Comparison of ENCODE assay signal across 1 cellular context in the genomic region with DNA sequence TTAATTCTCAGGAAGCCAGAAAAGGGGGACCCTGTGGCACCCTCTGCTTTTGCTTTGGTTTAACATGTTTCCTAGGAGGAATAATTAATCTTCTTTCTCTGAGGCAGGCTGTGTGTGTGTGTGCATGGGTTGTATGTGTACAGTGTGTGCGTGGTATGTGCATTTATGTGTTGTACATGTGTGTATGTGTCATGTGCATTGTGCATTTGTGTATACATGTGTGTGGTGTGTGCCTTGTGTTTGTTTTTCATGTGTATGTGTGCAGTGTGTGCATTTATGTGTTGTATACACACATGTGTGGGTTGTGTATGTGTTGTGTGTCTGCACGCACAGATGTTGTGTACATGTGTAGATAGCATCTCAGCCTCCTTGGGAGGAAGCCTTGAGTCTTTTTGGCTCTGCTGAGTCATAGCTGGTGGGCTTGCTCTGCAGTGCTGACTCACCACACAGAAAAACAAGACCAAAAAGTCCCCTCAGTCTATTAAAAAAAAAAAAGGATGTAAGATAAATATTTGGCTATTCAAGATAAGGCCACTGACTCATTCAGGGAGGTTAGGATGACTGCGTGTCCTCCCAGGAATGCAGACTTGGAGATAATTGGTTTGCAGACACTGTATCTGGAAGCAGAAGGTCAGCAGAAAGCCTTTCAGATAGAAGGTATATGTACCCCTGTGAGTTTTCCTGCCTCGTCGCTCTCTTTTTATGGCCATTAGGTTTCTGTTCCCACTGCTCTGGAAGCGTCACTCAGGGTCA.
A peak's percentile ranks its signal among the peaks of the same experiment; 100 is the strongest.
TF ChIP-seq lines count a peak whose summit lies in the region.

No MANE protein-coding gene starts in this region.

TF ChIP-seq in K562, 482 proteins besides CTCF, POLR2A, EP300 and RAD21 (continued from another document and continues in another):
- TF ChIP-seq, protein P1, sequence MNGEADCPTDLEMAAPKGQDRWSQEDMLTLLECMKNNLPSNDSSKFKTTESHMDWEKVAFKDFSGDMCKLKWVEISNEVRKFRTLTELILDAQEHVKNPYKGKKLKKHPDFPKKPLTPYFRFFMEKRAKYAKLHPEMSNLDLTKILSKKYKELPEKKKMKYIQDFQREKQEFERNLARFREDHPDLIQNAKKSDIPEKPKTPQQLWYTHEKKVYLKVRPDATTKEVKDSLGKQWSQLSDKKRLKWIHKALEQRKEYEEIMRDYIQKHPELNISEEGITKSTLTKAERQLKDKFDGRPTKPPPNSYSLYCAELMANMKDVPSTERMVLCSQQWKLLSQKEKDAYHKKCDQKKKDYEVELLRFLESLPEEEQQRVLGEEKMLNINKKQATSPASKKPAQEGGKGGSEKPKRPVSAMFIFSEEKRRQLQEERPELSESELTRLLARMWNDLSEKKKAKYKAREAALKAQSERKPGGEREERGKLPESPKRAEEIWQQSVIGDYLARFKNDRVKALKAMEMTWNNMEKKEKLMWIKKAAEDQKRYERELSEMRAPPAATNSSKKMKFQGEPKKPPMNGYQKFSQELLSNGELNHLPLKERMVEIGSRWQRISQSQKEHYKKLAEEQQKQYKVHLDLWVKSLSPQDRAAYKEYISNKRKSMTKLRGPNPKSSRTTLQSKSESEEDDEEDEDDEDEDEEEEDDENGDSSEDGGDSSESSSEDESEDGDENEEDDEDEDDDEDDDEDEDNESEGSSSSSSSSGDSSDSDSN (IDR thresholded peaks at IDR 0.05; ENCODE audit: borderline replicate concordance in 1 of 2, low read depth in 2 of 2, low read length in 2 of 2), result 0 out of 4 replicates have a peak, but pooled peaks of 1 of the 2 experiments have one; percentile 34
- no peak for TF ChIP-seq PYGO2 (tag; IDR thresholded peaks at IDR 0.05)
- TF ChIP-seq, protein P2, sequence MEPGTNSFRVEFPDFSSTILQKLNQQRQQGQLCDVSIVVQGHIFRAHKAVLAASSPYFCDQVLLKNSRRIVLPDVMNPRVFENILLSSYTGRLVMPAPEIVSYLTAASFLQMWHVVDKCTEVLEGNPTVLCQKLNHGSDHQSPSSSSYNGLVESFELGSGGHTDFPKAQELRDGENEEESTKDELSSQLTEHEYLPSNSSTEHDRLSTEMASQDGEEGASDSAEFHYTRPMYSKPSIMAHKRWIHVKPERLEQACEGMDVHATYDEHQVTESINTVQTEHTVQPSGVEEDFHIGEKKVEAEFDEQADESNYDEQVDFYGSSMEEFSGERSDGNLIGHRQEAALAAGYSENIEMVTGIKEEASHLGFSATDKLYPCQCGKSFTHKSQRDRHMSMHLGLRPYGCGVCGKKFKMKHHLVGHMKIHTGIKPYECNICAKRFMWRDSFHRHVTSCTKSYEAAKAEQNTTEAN (CRISPR knock-in tag; IDR thresholded peaks at IDR 0.05), result no peak
- peak; percentile 100 for TF ChIP-seq SMARCC2 (IDR thresholded peaks at IDR 0.05; ENCODE audit: low read depth)
- TF ChIP-seq, protein P3, sequence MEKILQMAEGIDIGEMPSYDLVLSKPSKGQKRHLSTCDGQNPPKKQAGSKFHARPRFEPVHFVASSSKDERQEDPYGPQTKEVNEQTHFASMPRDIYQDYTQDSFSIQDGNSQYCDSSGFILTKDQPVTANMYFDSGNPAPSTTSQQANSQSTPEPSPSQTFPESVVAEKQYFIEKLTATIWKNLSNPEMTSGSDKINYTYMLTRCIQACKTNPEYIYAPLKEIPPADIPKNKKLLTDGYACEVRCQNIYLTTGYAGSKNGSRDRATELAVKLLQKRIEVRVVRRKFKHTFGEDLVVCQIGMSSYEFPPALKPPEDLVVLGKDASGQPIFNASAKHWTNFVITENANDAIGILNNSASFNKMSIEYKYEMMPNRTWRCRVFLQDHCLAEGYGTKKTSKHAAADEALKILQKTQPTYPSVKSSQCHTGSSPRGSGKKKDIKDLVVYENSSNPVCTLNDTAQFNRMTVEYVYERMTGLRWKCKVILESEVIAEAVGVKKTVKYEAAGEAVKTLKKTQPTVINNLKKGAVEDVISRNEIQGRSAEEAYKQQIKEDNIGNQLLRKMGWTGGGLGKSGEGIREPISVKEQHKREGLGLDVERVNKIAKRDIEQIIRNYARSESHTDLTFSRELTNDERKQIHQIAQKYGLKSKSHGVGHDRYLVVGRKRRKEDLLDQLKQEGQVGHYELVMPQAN (IDR thresholded peaks at IDR 0.05; ENCODE audit: borderline replicate concordance), result peak; percentile 86
- no peak; the same call in 1 of the 2 replicates for TF ChIP-seq BRD4 (IDR thresholded peaks at IDR 0.05)
- peak; percentile 85 to 92 for TF ChIP-seq FOXA3 (CRISPR knock-in tag; conservative IDR thresholded peaks at IDR 0.05 in 1 of 2, IDR thresholded peaks at IDR 0.05 in 1 of 2)
- TF ChIP-seq, protein P4, sequence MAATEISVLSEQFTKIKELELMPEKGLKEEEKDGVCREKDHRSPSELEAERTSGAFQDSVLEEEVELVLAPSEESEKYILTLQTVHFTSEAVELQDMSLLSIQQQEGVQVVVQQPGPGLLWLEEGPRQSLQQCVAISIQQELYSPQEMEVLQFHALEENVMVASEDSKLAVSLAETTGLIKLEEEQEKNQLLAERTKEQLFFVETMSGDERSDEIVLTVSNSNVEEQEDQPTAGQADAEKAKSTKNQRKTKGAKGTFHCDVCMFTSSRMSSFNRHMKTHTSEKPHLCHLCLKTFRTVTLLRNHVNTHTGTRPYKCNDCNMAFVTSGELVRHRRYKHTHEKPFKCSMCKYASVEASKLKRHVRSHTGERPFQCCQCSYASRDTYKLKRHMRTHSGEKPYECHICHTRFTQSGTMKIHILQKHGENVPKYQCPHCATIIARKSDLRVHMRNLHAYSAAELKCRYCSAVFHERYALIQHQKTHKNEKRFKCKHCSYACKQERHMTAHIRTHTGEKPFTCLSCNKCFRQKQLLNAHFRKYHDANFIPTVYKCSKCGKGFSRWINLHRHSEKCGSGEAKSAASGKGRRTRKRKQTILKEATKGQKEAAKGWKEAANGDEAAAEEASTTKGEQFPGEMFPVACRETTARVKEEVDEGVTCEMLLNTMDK (IDR thresholded peaks at IDR 0.05; ENCODE audit: borderline replicate concordance, insufficient read depth, low read depth, low read length, poor library complexity, severe bottlenecking), result no peak
- peak; percentile 100 for TF ChIP-seq ARID2 (IDR thresholded peaks at IDR 0.05)
- no peak for TF ChIP-seq RBM15 (IDR thresholded peaks at IDR 0.05; ENCODE audit: insufficient read depth, low read length)
- TF ChIP-seq LARP7 (IDR thresholded peaks at IDR 0.05), result peak; percentile 99
- TF ChIP-seq JUN (IDR thresholded peaks at IDR 0.05; ENCODE audit: borderline replicate concordance, low read depth, low read length), result peak; percentile 99
- peak; percentile 96 for TF ChIP-seq JUN (CRISPR knock-in tag; IDR thresholded peaks at IDR 0.05; ENCODE audit: borderline replicate concordance)
- TF ChIP-seq NONO (IDR thresholded peaks at IDR 0.05; ENCODE audit: low read depth in 2 of 2, low read length in 1 of 2), result 0 out of 4 replicates have a peak, but pooled peaks of 1 of the 2 experiments have one; percentile 42
- peak; percentile 66; the same call in 1 of the 2 replicates for TF ChIP-seq STAT5A (IDR thresholded peaks at IDR 0.05; ENCODE audit: borderline replicate concordance, low read length)
- peak; percentile 94 for TF ChIP-seq ZEB2 (IDR thresholded peaks at IDR 0.05)
- peak; percentile 98 for TF ChIP-seq MAFF (IDR thresholded peaks at IDR 0.05; ENCODE audit: low read length)
- TF ChIP-seq, protein P5, sequence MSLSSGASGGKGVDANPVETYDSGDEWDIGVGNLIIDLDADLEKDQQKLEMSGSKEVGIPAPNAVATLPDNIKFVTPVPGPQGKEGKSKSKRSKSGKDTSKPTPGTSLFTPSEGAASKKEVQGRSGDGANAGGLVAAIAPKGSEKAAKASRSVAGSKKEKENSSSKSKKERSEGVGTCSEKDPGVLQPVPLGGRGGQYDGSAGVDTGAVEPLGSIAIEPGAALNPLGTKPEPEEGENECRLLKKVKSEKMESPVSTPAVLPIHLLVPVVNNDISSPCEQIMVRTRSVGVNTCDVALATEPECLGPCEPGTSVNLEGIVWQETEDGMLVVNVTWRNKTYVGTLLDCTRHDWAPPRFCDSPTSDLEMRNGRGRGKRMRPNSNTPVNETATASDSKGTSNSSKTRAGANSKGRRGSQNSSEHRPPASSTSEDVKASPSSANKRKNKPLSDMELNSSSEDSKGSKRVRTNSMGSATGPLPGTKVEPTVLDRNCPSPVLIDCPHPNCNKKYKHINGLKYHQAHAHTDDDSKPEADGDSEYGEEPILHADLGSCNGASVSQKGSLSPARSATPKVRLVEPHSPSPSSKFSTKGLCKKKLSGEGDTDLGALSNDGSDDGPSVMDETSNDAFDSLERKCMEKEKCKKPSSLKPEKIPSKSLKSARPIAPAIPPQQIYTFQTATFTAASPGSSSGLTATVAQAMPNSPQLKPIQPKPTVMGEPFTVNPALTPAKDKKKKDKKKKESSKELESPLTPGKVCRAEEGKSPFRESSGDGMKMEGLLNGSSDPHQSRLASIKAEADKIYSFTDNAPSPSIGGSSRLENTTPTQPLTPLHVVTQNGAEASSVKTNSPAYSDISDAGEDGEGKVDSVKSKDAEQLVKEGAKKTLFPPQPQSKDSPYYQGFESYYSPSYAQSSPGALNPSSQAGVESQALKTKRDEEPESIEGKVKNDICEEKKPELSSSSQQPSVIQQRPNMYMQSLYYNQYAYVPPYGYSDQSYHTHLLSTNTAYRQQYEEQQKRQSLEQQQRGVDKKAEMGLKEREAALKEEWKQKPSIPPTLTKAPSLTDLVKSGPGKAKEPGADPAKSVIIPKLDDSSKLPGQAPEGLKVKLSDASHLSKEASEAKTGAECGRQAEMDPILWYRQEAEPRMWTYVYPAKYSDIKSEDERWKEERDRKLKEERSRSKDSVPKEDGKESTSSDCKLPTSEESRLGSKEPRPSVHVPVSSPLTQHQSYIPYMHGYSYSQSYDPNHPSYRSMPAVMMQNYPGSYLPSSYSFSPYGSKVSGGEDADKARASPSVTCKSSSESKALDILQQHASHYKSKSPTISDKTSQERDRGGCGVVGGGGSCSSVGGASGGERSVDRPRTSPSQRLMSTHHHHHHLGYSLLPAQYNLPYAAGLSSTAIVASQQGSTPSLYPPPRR (CRISPR knock-in tag; IDR thresholded peaks at IDR 0.05; ENCODE audit: borderline replicate concordance), result peak; percentile 88
- TF ChIP-seq FIP1L1 (IDR thresholded peaks at IDR 0.05; ENCODE audit: low read depth, low read length, poor library complexity, severe bottlenecking), result no peak
- TF ChIP-seq, protein P6, sequence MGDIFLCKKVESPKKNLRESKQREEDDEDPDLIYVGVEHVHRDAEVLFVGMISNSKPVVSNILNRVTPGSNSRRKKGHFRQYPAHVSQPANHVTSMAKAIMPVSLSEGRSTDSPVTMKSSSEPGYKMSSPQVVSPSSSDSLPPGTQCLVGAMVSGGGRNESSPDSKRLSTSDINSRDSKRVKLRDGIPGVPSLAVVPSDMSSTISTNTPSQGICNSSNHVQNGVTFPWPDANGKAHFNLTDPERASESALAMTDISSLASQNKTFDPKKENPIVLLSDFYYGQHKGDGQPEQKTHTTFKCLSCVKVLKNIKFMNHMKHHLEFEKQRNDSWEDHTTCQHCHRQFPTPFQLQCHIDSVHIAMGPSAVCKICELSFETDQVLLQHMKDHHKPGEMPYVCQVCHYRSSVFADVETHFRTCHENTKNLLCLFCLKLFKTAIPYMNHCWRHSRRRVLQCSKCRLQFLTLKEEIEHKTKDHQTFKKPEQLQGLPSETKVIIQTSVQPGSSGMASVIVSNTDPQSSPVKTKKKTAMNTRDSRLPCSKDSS (IDR thresholded peaks at IDR 0.05; ENCODE audit: low read depth, partially characterized antibody), result peak; percentile 10
- TF ChIP-seq CREM (IDR thresholded peaks at IDR 0.05; ENCODE audit: low read depth), result peak; percentile 80
- TF ChIP-seq, protein P7, sequence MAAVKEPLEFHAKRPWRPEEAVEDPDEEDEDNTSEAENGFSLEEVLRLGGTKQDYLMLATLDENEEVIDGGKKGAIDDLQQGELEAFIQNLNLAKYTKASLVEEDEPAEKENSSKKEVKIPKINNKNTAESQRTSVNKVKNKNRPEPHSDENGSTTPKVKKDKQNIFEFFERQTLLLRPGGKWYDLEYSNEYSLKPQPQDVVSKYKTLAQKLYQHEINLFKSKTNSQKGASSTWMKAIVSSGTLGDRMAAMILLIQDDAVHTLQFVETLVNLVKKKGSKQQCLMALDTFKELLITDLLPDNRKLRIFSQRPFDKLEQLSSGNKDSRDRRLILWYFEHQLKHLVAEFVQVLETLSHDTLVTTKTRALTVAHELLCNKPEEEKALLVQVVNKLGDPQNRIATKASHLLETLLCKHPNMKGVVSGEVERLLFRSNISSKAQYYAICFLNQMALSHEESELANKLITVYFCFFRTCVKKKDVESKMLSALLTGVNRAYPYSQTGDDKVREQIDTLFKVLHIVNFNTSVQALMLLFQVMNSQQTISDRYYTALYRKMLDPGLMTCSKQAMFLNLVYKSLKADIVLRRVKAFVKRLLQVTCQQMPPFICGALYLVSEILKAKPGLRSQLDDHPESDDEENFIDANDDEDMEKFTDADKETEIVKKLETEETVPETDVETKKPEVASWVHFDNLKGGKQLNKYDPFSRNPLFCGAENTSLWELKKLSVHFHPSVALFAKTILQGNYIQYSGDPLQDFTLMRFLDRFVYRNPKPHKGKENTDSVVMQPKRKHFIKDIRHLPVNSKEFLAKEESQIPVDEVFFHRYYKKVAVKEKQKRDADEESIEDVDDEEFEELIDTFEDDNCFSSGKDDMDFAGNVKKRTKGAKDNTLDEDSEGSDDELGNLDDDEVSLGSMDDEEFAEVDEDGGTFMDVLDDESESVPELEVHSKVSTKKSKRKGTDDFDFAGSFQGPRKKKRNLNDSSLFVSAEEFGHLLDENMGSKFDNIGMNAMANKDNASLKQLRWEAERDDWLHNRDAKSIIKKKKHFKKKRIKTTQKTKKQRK (IDR thresholded peaks at IDR 0.05; ENCODE audit: borderline replicate concordance, low read depth, low read length), result no peak
- TF ChIP-seq, protein P8, sequence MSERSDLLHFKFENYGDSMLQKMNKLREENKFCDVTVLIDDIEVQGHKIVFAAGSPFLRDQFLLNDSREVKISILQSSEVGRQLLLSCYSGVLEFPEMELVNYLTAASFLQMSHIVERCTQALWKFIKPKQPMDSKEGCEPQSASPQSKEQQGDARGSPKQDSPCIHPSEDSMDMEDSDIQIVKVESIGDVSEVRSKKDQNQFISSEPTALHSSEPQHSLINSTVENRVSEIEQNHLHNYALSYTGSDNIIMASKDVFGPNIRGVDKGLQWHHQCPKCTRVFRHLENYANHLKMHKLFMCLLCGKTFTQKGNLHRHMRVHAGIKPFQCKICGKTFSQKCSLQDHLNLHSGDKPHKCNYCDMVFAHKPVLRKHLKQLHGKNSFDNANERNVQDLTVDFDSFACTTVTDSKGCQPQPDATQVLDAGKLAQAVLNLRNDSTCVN (CRISPR knock-in tag; IDR thresholded peaks at IDR 0.05), result peak; percentile 95
- TF ChIP-seq CBX3 (IDR thresholded peaks at IDR 0.05; ENCODE audit: borderline replicate concordance in 1 of 2, low read length in 2 of 2), result 0 out of 3 replicates have a peak, but pooled peaks of 1 of the 2 experiments have one; percentile 69
- no peak for TF ChIP-seq ZNF140 (CRISPR knock-in tag; IDR thresholded peaks at IDR 0.05)
- peak; percentile 92 for TF ChIP-seq LEF1 (IDR thresholded peaks at IDR 0.05)
- peak; percentile 94 for TF ChIP-seq SOX6 (IDR thresholded peaks at IDR 0.05)
- peak; percentile 99 for TF ChIP-seq MAFG (tag; conservative IDR thresholded peaks at IDR 0.05)
- TF ChIP-seq ZNF764 (CRISPR knock-in tag; IDR thresholded peaks at IDR 0.05; ENCODE audit: low read depth), result no peak
- peak; percentile 53 for TF ChIP-seq NEUROD1 (IDR thresholded peaks at IDR 0.05; ENCODE audit: borderline replicate concordance, low read depth, low read length, partially characterized antibody)
- peak; percentile 53 to 89; a peak in 1 of 4 replicates for TF ChIP-seq RCOR1 (IDR thresholded peaks at IDR 0.05; ENCODE audit: borderline replicate concordance in 1 of 2, low read depth in 2 of 2, low read length in 2 of 2)
- TF ChIP-seq, protein P9, sequence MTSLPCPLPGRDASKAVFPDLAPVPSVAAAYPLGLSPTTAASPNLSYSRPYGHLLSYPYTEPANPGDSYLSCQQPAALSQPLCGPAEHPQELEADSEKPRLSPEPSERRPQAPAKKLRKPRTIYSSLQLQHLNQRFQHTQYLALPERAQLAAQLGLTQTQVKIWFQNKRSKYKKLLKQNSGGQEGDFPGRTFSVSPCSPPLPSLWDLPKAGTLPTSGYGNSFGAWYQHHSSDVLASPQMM (CRISPR knock-in tag; IDR thresholded peaks at IDR 0.05), result no peak
